ENCODE assay signal across 1 cellular context in the genomic region with DNA sequence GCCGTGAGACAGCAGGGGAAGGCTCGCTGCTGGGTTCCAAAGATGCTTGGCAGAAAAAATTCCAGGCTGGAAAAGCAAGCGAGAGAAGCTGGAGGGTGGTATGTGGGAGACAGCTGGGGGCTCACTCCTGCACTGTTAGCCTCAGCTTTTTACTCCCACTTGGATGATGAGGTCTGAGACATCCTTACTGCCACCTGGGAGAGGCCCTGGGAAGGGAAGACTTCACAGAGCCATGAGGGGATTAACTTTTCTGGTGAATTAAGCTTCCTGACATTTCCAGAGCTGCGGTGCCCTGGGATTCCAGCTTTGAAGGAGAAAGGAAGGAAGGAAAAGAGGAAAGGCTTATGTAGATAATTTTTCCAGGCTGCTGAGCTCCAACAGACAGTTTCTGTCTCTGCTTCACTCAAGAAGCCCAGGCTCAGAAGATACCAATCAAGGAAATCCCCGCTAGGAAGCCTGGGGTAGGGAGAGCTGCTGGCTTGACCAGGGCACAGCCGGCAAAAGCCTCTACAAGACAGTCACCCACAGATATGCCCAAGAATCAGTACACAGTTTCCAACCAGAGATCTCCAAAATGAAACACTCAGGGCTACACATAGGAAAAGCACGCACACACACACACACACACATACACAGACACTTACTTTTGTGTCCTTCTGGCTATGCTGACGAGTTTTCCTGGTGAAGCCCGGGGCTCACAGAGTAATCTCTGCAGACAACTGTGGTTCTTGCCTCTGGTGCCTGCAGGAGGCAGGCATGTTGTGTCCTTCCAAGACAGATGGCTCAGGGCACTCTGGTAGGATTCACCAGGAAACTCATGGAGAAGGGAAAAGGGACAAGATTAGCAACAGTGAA.
TF ChIP-seq lines count a peak whose summit lies in the region.

No MANE protein-coding gene starts in this region.

TF ChIP-seq in HepG2, 621 proteins besides CTCF, POLR2A, EP300 and RAD21:
- TF ChIP-seq, protein P1, sequence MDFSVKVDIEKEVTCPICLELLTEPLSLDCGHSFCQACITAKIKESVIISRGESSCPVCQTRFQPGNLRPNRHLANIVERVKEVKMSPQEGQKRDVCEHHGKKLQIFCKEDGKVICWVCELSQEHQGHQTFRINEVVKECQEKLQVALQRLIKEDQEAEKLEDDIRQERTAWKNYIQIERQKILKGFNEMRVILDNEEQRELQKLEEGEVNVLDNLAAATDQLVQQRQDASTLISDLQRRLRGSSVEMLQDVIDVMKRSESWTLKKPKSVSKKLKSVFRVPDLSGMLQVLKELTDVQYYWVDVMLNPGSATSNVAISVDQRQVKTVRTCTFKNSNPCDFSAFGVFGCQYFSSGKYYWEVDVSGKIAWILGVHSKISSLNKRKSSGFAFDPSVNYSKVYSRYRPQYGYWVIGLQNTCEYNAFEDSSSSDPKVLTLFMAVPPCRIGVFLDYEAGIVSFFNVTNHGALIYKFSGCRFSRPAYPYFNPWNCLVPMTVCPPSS (IDR thresholded peaks at IDR 0.05) = no peak
- TF ChIP-seq ZNF225 (CRISPR knock-in tag; IDR thresholded peaks at IDR 0.05) (no peak), SPEN (CRISPR knock-in tag; IDR thresholded peaks at IDR 0.05; ENCODE audit: low read depth) (no peak), SETDB1 (CRISPR knock-in tag; IDR thresholded peaks at IDR 0.05; ENCODE audit: borderline replicate concordance) (no peak), STAG1 (CRISPR knock-in tag; IDR thresholded peaks at IDR 0.05) (peak; percentile 23; the same call in 1 of the 2 replicates), KDM4B (CRISPR knock-in tag; IDR thresholded peaks at IDR 0.05) (no peak)
- TF ChIP-seq, protein P2, sequence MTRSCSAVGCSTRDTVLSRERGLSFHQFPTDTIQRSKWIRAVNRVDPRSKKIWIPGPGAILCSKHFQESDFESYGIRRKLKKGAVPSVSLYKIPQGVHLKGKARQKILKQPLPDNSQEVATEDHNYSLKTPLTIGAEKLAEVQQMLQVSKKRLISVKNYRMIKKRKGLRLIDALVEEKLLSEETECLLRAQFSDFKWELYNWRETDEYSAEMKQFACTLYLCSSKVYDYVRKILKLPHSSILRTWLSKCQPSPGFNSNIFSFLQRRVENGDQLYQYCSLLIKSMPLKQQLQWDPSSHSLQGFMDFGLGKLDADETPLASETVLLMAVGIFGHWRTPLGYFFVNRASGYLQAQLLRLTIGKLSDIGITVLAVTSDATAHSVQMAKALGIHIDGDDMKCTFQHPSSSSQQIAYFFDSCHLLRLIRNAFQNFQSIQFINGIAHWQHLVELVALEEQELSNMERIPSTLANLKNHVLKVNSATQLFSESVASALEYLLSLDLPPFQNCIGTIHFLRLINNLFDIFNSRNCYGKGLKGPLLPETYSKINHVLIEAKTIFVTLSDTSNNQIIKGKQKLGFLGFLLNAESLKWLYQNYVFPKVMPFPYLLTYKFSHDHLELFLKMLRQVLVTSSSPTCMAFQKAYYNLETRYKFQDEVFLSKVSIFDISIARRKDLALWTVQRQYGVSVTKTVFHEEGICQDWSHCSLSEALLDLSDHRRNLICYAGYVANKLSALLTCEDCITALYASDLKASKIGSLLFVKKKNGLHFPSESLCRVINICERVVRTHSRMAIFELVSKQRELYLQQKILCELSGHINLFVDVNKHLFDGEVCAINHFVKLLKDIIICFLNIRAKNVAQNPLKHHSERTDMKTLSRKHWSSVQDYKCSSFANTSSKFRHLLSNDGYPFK (CRISPR knock-in tag; IDR thresholded peaks at IDR 0.05; ENCODE audit: borderline replicate concordance) = 0 out of 2 replicates have a peak, but pooled peaks have one; percentile 3
